13 cellular contexts compared by ENCODE assay signal in the genomic region with DNA sequence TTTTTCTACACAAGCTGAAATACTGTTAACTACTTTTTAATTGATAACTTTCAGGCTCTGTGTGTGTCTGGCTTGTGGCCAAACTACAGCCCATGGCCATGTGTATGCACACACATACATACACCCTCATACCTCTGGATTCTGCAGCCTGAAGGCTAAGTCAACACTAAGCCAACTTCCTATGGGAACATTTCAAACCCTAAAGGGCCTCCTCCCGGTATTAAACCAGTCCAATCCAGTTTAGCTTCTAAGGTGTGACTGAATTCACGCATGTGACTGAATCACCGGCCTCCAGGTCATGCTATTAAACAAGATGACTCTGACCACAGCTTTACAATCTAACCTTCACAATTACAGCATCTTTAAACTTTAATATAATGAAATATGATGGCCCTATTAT. TPM values are rescaled to one million over a fixed set of nuclear protein-coding genes. Genes with fewer than 3 reads are reported as not detected.
DNase-seq lines count a peak whose midpoint lies in the region; ATAC-seq, FAIRE-seq and TF ChIP-seq lines count a peak whose summit lies in the region.
"Had no signal": no experiment of that assay in that cellular context is flagged by ENCODE, and none has a peak within 500 bp of the region (broad histone marks: within the 10 kb centered on the region; RNA-seq: fewer than 3 reads in every experiment).

No MANE protein-coding gene starts in this region.

- no peak for TF ChIP-seq POLR2A in K562 (conservative IDR thresholded peaks at IDR 0.05)

- TF ChIP-seq RAD21 in K562 (CRISPR knock-in tag; conservative IDR thresholded peaks at IDR 0.05 in 1 of 2, IDR thresholded peaks at IDR 0.05 in 1 of 2), result no peak

- no peaks in the 10 kb centered on the region for H3K27me3 Mint-ChIP-seq in CD8-positive, alpha-beta memory T cell
- H3K27me3 Mint-ChIP-seq: activated naive CD8-positive, alpha-beta T cell treated with anti-CD3 and anti-CD28 coated beads for 36 hours; central memory CD8-positive, alpha-beta T cell had no signal

- POLR2A ChIA-PET in K562 (lab: Yijun Ruan, JAX), result no interaction called here
- POLR2A ChIA-PET in CD8-positive, alpha-beta memory T cell (lab: Charles Lee), result no interaction called here

- CTCF ChIA-PET in K562 (lab: Yijun Ruan, JAX; ENCODE audit: low intra/inter-chr PET ratio), result no interaction called here
- CTCF ChIA-PET in CD8-positive, alpha-beta memory T cell (lab: Charles Lee), result no interaction called here

- no peak overlapping the region for H3K4me3 Mint-ChIP-seq in CD8-positive, alpha-beta memory T cell
- H3K4me3 Mint-ChIP-seq: activated naive CD8-positive, alpha-beta T cell treated with anti-CD3 and anti-CD28 coated beads for 36 hours; central memory CD8-positive, alpha-beta T cell; T-helper 1 cell treated with Interleukin-12 subunit alpha and Interleukin-12 subunit beta and Interleukin-4 antibody, amounts not matched to agents 30 μg/mL and 1 μg/mL, for 36 hours had no signal

- no peak for TF ChIP-seq EP300 in K562 (IDR thresholded peaks at IDR 0.05; ENCODE audit: low read length)

- H3K4me1 Mint-ChIP-seq in CD8-positive, alpha-beta memory T cell, result no peaks in the 10 kb centered on the region
- H3K4me1 Mint-ChIP-seq: activated naive CD8-positive, alpha-beta T cell treated with anti-CD3 and anti-CD28 coated beads for 36 hours; central memory CD8-positive, alpha-beta T cell had no signal

- H3K79me2 ChIP-seq in K562 (ENCODE audit: control insufficient read depth, insufficient read depth, low read length), result no peaks in the 10 kb centered on the region

- H3K36me3 Mint-ChIP-seq in CD8-positive, alpha-beta memory T cell, result no peaks in the 10 kb centered on the region
- H3K36me3 Mint-ChIP-seq: activated naive CD8-positive, alpha-beta T cell treated with anti-CD3 and anti-CD28 coated beads for 36 hours had no signal

- peaks cover 0 to 3% (median 0%) of the 10 kb centered on the region in 5 donors for H3K9me3 Mint-ChIP-seq in CD8-positive, alpha-beta memory T cell
- H3K9me3 Mint-ChIP-seq: activated naive CD8-positive, alpha-beta T cell treated with anti-CD3 and anti-CD28 coated beads for 36 hours; central memory CD8-positive, alpha-beta T cell; T-helper 1 cell treated with Interleukin-12 subunit alpha and Interleukin-12 subunit beta and Interleukin-4 antibody, amounts not matched to agents 30 μg/mL and 1 μg/mL, for 36 hours had no signal

- H3K4me2 ChIP-seq in K562 (ENCODE audit: insufficient read depth, low read length), result no peak overlapping the region

- in situ Hi-C loops in K562 (cut with MboI), result no loop called here

- no peak overlapping the region for H3K9ac ChIP-seq in K562 (ENCODE audit: insufficient read depth in 1 of 2, low read depth in 2 of 2, low read length in 2 of 2)

- WGBS in heart right ventricle, 2 donors, result 63 to 72% methylated on average over 3 of the region's 3 CpGs
- WGBS in K562 (ENCODE audit: insufficient coverage, low coverage, missing lambda C conversion rate), result 21% methylated on average over 3 of the region's 3 CpGs

- H3K9me3 ChIP-seq in heart right ventricle (no peaks in the 10 kb centered on the region), K562 (replicated peaks; ENCODE audit: control insufficient read depth, insufficient read depth, low read depth, low read length) (no peaks in the 10 kb centered on the region)
- H3K9me3 ChIP-seq in CD8-positive, alpha-beta memory T cell (ENCODE audit: low read length), result no peaks in the 10 kb centered on the region

- no peak for FAIRE-seq in K562 (lab: Jason Lieb, UNC)

- peak overlapping the region in 1 of 8 donors; percentile 35 for H3K27ac Mint-ChIP-seq in CD8-positive, alpha-beta memory T cell
- H3K27ac Mint-ChIP-seq: activated naive CD8-positive, alpha-beta T cell treated with anti-CD3 and anti-CD28 coated beads for 36 hours; T-helper 1 cell treated with Interleukin-12 subunit alpha and Interleukin-12 subunit beta and Interleukin-4 antibody, amounts not matched to agents 30 μg/mL and 1 μg/mL, for 36 hours had no signal

- DNase-seq in heart right ventricle (no peak), cardiac septum (ENCODE audit: low spot score) (no peak), K562 (ENCODE audit: extremely low read depth in 1 of 4, low spot score in 3 of 4) (no peak), left colon (peak; percentile 34 to 57), OCI-M2 (lab: John Stamatoyannopoulos, UW; ENCODE audit: unreplicated experiment) (no peak), SHP77 treated with DMSO at 0.1 percent for 48 hours (lab: John Stamatoyannopoulos, UW) (no peak)
- no peak for DNase-seq in CD8-positive, alpha-beta memory T cell
- DNase-seq: activated naive CD8-positive, alpha-beta T cell treated with anti-CD3 and anti-CD28 coated beads for 36 hours; NCI-H2171 treated with DMSO at 0.1 percent for 48 hours; OCI-M1 had no signal

- H3K9me1 ChIP-seq in K562 (ENCODE audit: control insufficient read depth, insufficient read depth, low read length), result no peaks in the 10 kb centered on the region

- H3K4me3 ChIP-seq in heart right ventricle, result no peak overlapping the region
- H3K4me3 ChIP-seq in K562, result no peak overlapping the region
- H3K4me3 ChIP-seq in CD8-positive, alpha-beta memory T cell (ENCODE audit: low read length), result no peak overlapping the region

- ATAC-seq in heart right ventricle, result peak in 6 of 8 donors; percentile 22 to 48 (median 39)
- no peak for ATAC-seq in K562
- ATAC-seq in left colon, result peak; percentile 96
- no peak for ATAC-seq in HG03097 (IDR thresholded peaks at IDR 0.05; ENCODE audit: low FRiP score, unreplicated experiment)

- no peak overlapping the region for H2AFZ ChIP-seq in K562 (ENCODE audit: low read depth, low read length)

- H3K4me1 ChIP-seq in heart right ventricle, result peaks cover 4 to 72% (median 46%) of the 10 kb centered on the region in 9 donors
- no peaks in the 10 kb centered on the region for H3K4me1 ChIP-seq in K562 (replicated peaks in 1 of 2; ENCODE audit: control insufficient read depth in 2 of 2, insufficient read depth in 2 of 2, low read length in 2 of 2)
- no peaks in the 10 kb centered on the region for H3K4me1 ChIP-seq in CD8-positive, alpha-beta memory T cell (ENCODE audit: insufficient read depth, low read length)

- H3K27ac ChIP-seq in heart right ventricle, result peak overlapping the region in 2 of 10 donors; percentile 33 to 51
- H3K27ac ChIP-seq in K562 (ENCODE audit: extremely low read depth, low read depth, low read length), result no peak overlapping the region
- H3K27ac ChIP-seq in CD8-positive, alpha-beta memory T cell (ENCODE audit: low read depth, low read length), result no peak overlapping the region

- H3K27me3 ChIP-seq in heart right ventricle (no peaks in the 10 kb centered on the region), K562 (ENCODE audit: control insufficient read depth in 2 of 2, insufficient read depth in 2 of 2, low read length in 2 of 2) (no peaks in the 10 kb centered on the region)
- no peaks in the 10 kb centered on the region for H3K27me3 ChIP-seq in CD8-positive, alpha-beta memory T cell (ENCODE audit: insufficient read depth, low read length, poor library complexity, severe bottlenecking)

- no peaks in the 10 kb centered on the region for H4K20me1 ChIP-seq in K562 (replicated peaks; ENCODE audit: control insufficient read depth, insufficient read depth, low read length)

- TF ChIP-seq CTCF in heart right ventricle (IDR thresholded peaks at IDR 0.05) (no peak), K562 (IDR thresholded peaks at IDR 0.05 in 2 of 3, conservative IDR thresholded peaks at IDR 0.05 in 1 of 3; ENCODE audit: insufficient read depth in 2 of 3, low read depth in 1 of 3, low read length in 3 of 3) (no peak)

- BruUV-seq in K562 (replicated peaks; lab: Mats Ljungman, UMichigan), result no TSS peak

- intact Hi-C loops in heart right ventricle (cut with DNase I), result no loop called here
- intact Hi-C loops in cardiac septum (cut with DNase I), result no loop called here
- intact Hi-C loops in K562 (cut with micrococcal nuclease), result no loop called here
- intact Hi-C loops in left colon (cut with DNase I, micrococcal nuclease), result no loop called here

- H3K36me3 ChIP-seq in heart right ventricle (peaks cover 0 to 13% (median 0%) of the 10 kb centered on the region in 9 donors), K562 (ENCODE audit: control insufficient read depth, insufficient read depth, low read length) (no peaks in the 10 kb centered on the region)
- no peaks in the 10 kb centered on the region for H3K36me3 ChIP-seq in CD8-positive, alpha-beta memory T cell (ENCODE audit: insufficient read depth, low read length)

TF ChIP-seq in K562, 482 proteins besides CTCF, POLR2A, EP300 and RAD21:
- TF ChIP-seq NFIC (IDR thresholded peaks at IDR 0.05), result 0 out of 2 replicates have a peak, but pooled peaks have one; percentile 6
- TF ChIP-seq PRMT5 (CRISPR knock-in tag; IDR thresholded peaks at IDR 0.05), result no peak
- no peak for TF ChIP-seq HIVEP1 (CRISPR knock-in tag; IDR thresholded peaks at IDR 0.05)

RNA-seq across cellular contexts. Expression of gene DST, which starts 20.7 kb away (rescaled TPM):
- 100 to 1,000 TPM; 218 to 619 (median 514) TPM for total RNA-seq in heart right ventricle
- polyA plus RNA-seq in heart right ventricle, result 100 to 1,000 TPM; 103 to 211 TPM
- total RNA-seq in cardiac septum, result 457 TPM
- 25.4 and 91.0 TPM in 2 replicates for total RNA-seq in K562 (2011; cell fraction: chromatin; rRNA removed; ENCODE audit: low replicate concordance)
- total RNA-seq in K562 (2011; cell fraction: nucleolus; rRNA removed), result 14.0 and 27.6 TPM in 2 replicates
- total RNA-seq in K562 (2011; cell fraction: nucleoplasm; rRNA removed), result 41.6 and 57.9 TPM in 2 replicates
- total RNA-seq in K562 (2014; rRNA removed), result 14.6 and 16.2 TPM in 2 replicates
- 21.9 and 24.6 TPM in 2 replicates for total RNA-seq in K562 (2014; rRNA removed; fragmentation: Illumina TruSeq; extraction: Trizol)
- total RNA-seq in K562 (2015; rRNA removed; fragmentation: Illumina TruSeq; extraction: Trizol), result 15.3 and 15.6 TPM in 2 replicates
- 20.3 and 21.8 TPM in 2 replicates for total RNA-seq in K562 (2021)
- 3.5 and 6.7 TPM in 2 replicates for polyA plus RNA-seq in K562 (2011; rRNA removed)
- 2.0 and 3.9 TPM in 2 replicates for polyA plus RNA-seq in K562 (2011; cell fraction: cytosol; rRNA removed)
- polyA plus RNA-seq in K562 (2011; cell fraction: nucleus; rRNA removed), result 11.3 and 29.1 TPM in 2 replicates
- 10.0 and 20.2 TPM in 2 replicates for polyA plus RNA-seq in K562 (2012)
- polyA plus RNA-seq in K562 (2014; fragmentation: Illumina TruSeq; extraction: Trizol), result 11.5 and 13.3 TPM in 2 replicates
- 1 to 10 TPM; 5.2 to 5.7 TPM for polyA plus RNA-seq in K562 (2014; fragmentation: Nextera tagmentation; extraction: Ambion mirVana)
- 10.5 and 10.9 TPM in 2 replicates for polyA plus RNA-seq in K562 (2014; rRNA removed)
- 25.1 and 32.6 TPM in 2 replicates for polyA minus RNA-seq in K562 (2011; rRNA and poly(A)+ RNA removed)
- polyA minus RNA-seq in K562 (2011; cell fraction: cytosol; rRNA and poly(A)+ RNA removed), result 5.7 and 9.4 TPM in 2 replicates
- 38.4 and 44.3 TPM in 2 replicates for polyA minus RNA-seq in K562 (2011; cell fraction: nucleus; rRNA and poly(A)+ RNA removed)
- total RNA-seq in left colon, result 100 to 1,000 TPM; 179 to 332 TPM
- total RNA-seq in CD8-positive, alpha-beta memory T cell, result 1 to 10 TPM; 1.7 to 1.9 TPM
- polyA plus RNA-seq in CD8-positive, alpha-beta memory T cell, result 0.95 TPM

Comparison
In these comparisons a context has a peak if more than half of its experiments do, and no peak if none do; other contexts are left out.
1. ATAC-seq: peak in heart right ventricle (6 of 8) and left colon (single experiment); none in K562 (single experiment) and HG03097 (single experiment).
2. DNase-seq: peak in left colon (2 of 2); none in heart right ventricle (0 of 2), cardiac septum (single experiment), K562 (0 of 4), OCI-M2 (single experiment), CD8-positive, alpha-beta memory T cell (0 of 5) and SHP77 treated with DMSO at 0.1 percent for 48 hours (single experiment).